Comparison of ENCODE assay signal across 1 cellular context in genomic region chr17:81641825-81642489, GRCh38.
TF ChIP-seq lines count a peak whose summit lies in the region.

No MANE protein-coding gene starts in this region.

TF ChIP-seq in WTC11, 78 proteins besides CTCF, POLR2A, EP300 and RAD21 (continued from another document):
- no peak for TF ChIP-seq ZNF423 (CRISPR knock-in tag; IDR thresholded peaks at IDR 0.05)
TF ChIP-seq in WTC11: peak in this region for 0.
